ENCODE assay signal across 23 cellular contexts in the genomic region with DNA sequence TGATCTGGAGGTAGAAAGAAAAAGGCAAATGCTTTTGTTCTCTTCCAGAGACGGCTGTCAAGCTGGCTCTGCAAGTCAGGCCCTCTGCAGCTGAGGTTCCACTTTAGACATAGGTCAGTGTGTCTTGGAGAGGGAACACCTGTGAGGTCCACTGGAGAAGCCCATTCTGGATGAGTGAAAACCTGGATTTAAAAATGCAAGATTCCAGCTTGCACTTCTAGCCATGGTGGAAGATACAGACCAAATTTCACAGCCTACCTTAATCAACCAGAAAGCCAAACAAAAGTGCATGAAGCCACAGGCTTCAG. TPM values are rescaled to one million over a fixed set of nuclear protein-coding genes. Genes with fewer than 3 reads are reported as not detected.
DNase-seq lines count a peak whose midpoint lies in the region; ATAC-seq and TF ChIP-seq lines count a peak whose summit lies in the region.
"Had no signal": no experiment of that assay in that cellular context is flagged by ENCODE, and none has a peak within 500 bp of the region (broad histone marks: within the 10 kb centered on the region; RNA-seq: fewer than 3 reads in every experiment).

No MANE protein-coding gene starts in this region.

- H4K20me1 ChIP-seq in osteoblast (ENCODE audit: insufficient read depth, low read length) = peaks cover 34% of the 10 kb centered on the region

- no peaks in the 10 kb centered on the region for H3K4me1 ChIP-seq in CD4-positive, CD25-positive, alpha-beta regulatory T cell (ENCODE audit: control insufficient read depth, insufficient read depth, low read length, poor library complexity, severe bottlenecking)
- no peaks in the 10 kb centered on the region for H3K4me1 ChIP-seq in osteoblast (ENCODE audit: insufficient read depth, low read length)
- H3K4me1 ChIP-seq: A549, HAP-1 had no signal

- H3K4me3 Mint-ChIP-seq in activated naive CD4-positive, alpha-beta T cell treated with anti-CD3 and anti-CD28 coated beads, Interleukin-2, amount 10 ng/mL, durations not matched to agents 7 days and 5 days = no peak overlapping the region
- no peak overlapping the region for H3K4me3 Mint-ChIP-seq in CD4-positive, CD25-positive, alpha-beta regulatory T cell
- H3K4me3 Mint-ChIP-seq in osteocyte (ENCODE audit: unreplicated experiment) = no peak overlapping the region
- H3K4me3 Mint-ChIP-seq: CD14-positive monocyte; CD4-positive, alpha-beta memory T cell; HFFc6 had no signal

- H3K27me3 ChIP-seq in CD4-positive, CD25-positive, alpha-beta regulatory T cell (ENCODE audit: control insufficient read depth, insufficient read depth, low read length) = no peaks in the 10 kb centered on the region
- no peaks in the 10 kb centered on the region for H3K27me3 ChIP-seq in osteoblast (ENCODE audit: insufficient read depth, low read length)
- H3K27me3 ChIP-seq: BE2C; BLaER1 treated with 17β-estradiol and CSF1 and Interleukin-3, amounts not matched to agents 10 nM and 100 nM had no signal

- H3K36me3 Mint-ChIP-seq in activated naive CD4-positive, alpha-beta T cell treated with anti-CD3 and anti-CD28 coated beads, Interleukin-2, amount 10 ng/mL, durations not matched to agents 7 days and 5 days = peaks cover 46% of the 10 kb centered on the region
- peaks cover 30% of the 10 kb centered on the region for H3K36me3 Mint-ChIP-seq in CD4-positive, CD25-positive, alpha-beta regulatory T cell
- peaks cover 8% of the 10 kb centered on the region for H3K36me3 Mint-ChIP-seq in osteocyte (ENCODE audit: unreplicated experiment)

- ATAC-seq in CD4-positive, CD25-positive, alpha-beta regulatory T cell (ENCODE audit: low read depth in 2 of 2) = no peak
- no peak for ATAC-seq in GM21528 (IDR thresholded peaks at IDR 0.05; ENCODE audit: low FRiP score, unreplicated experiment)
- ATAC-seq: A549 had no signal

- no peak overlapping the region for H2AFZ ChIP-seq in osteoblast (ENCODE audit: low read length)

- no peak overlapping the region for H3K4me2 ChIP-seq in osteoblast (ENCODE audit: insufficient read depth, low read length)
- H3K4me2 ChIP-seq: A549; BLaER1 treated with 17β-estradiol and CSF1 and Interleukin-3, amounts not matched to agents 10 nM and 100 nM had no signal

- H3K4me1 Mint-ChIP-seq in activated naive CD4-positive, alpha-beta T cell treated with anti-CD3 and anti-CD28 coated beads, Interleukin-2, amount 10 ng/mL, durations not matched to agents 7 days and 5 days = peaks cover 3% of the 10 kb centered on the region
- peaks cover 12 to 37% (median 26%) of the 10 kb centered on the region in 4 donors for H3K4me1 Mint-ChIP-seq in CD4-positive, CD25-positive, alpha-beta regulatory T cell
- peaks cover 14% of the 10 kb centered on the region for H3K4me1 Mint-ChIP-seq in osteocyte (ENCODE audit: unreplicated experiment)

- no peaks in the 10 kb centered on the region for H3K9me3 ChIP-seq in CD4-positive, CD25-positive, alpha-beta regulatory T cell (ENCODE audit: control insufficient read depth in 2 of 2, low read length in 2 of 2)
- no peaks in the 10 kb centered on the region for H3K9me3 ChIP-seq in osteoblast (ENCODE audit: low read depth, low read length)
- H3K9me3 ChIP-seq: A549, BE2C had no signal

- TF ChIP-seq CTCF in osteoblast (IDR thresholded peaks at IDR 0.05; ENCODE audit: extremely low read depth, low read depth, low read length) (no peak), osteocyte (IDR thresholded peaks at IDR 0.05) (no peak)

- H3K36me3 ChIP-seq in CD4-positive, CD25-positive, alpha-beta regulatory T cell (ENCODE audit: control insufficient read depth, insufficient read depth, low read length) = peaks cover 21% of the 10 kb centered on the region
- H3K36me3 ChIP-seq in osteoblast (ENCODE audit: insufficient read depth, low read length) = peaks cover 2% of the 10 kb centered on the region
- H3K36me3 ChIP-seq: BE2C, HAP-1 had no signal

- H3K79me2 ChIP-seq in osteoblast (ENCODE audit: insufficient read depth, low read length) = peaks cover 56% of the 10 kb centered on the region

- H3K9me3 Mint-ChIP-seq in activated naive CD4-positive, alpha-beta T cell treated with anti-CD3 and anti-CD28 coated beads, Interleukin-2, amount 10 ng/mL, durations not matched to agents 7 days and 5 days = peaks cover 3% of the 10 kb centered on the region
- H3K9me3 Mint-ChIP-seq in CD4-positive, CD25-positive, alpha-beta regulatory T cell = peaks cover 0 to 4% (median 0%) of the 10 kb centered on the region in 7 donors
- no peaks in the 10 kb centered on the region for H3K9me3 Mint-ChIP-seq in osteocyte (ENCODE audit: unreplicated experiment)
- H3K9me3 Mint-ChIP-seq: CD4-positive, alpha-beta memory T cell; HFFc6 had no signal

- H3K27ac ChIP-seq in CD4-positive, CD25-positive, alpha-beta regulatory T cell (ENCODE audit: insufficient read depth, low read length, poor library complexity, severe bottlenecking) = no peak overlapping the region
- H3K27ac ChIP-seq in caudate nucleus (ENCODE audit: low read depth, low read length) (peak overlapping the region; percentile 52), osteoblast (ENCODE audit: low read depth, low read length) (no peak overlapping the region)
- H3K27ac ChIP-seq: A549; BLaER1 treated with 17β-estradiol and CSF1 and Interleukin-3, amounts not matched to agents 10 nM and 100 nM had no signal

- peak overlapping the region; percentile 67 for H3K27ac Mint-ChIP-seq in activated naive CD4-positive, alpha-beta T cell treated with anti-CD3 and anti-CD28 coated beads, Interleukin-2, amount 10 ng/mL, durations not matched to agents 7 days and 5 days
- H3K27ac Mint-ChIP-seq in CD4-positive, CD25-positive, alpha-beta regulatory T cell = peak overlapping the region in 2 of 3 donors; percentile 76 to 85
- no peak overlapping the region for H3K27ac Mint-ChIP-seq in osteocyte (ENCODE audit: unreplicated experiment)
- H3K27ac Mint-ChIP-seq: HFFc6 had no signal

- CTCF ChIA-PET in activated naive CD4-positive, alpha-beta T cell treated with anti-CD3 and anti-CD28 coated beads, Interleukin-2, amount 10 ng/mL, durations not matched to agents 7 days and 5 days (lab: Charles Lee) = interaction anchor here (1.3 to 1.9 kb wide), 2 partner anchors 8 to 75 kb away, joined by 3 to 5 read pairs; no protein-coding TSS in a partner anchor

- no peaks in the 10 kb centered on the region for H3K27me3 Mint-ChIP-seq in activated naive CD4-positive, alpha-beta T cell treated with anti-CD3 and anti-CD28 coated beads, Interleukin-2, amount 10 ng/mL, durations not matched to agents 7 days and 5 days
- no peaks in the 10 kb centered on the region for H3K27me3 Mint-ChIP-seq in CD4-positive, CD25-positive, alpha-beta regulatory T cell
- no peaks in the 10 kb centered on the region for H3K27me3 Mint-ChIP-seq in osteocyte (ENCODE audit: unreplicated experiment)
- H3K27me3 Mint-ChIP-seq: CD4-positive, alpha-beta memory T cell had no signal

- no peak for DNase-seq in activated naive CD4-positive, alpha-beta T cell treated with anti-CD3 and anti-CD28 coated beads, Interleukin-2, amount 10 ng/mL, durations not matched to agents 7 days and 5 days
- DNase-seq in activated naive CD4-positive, alpha-beta T cell treated with anti-CD3 and anti-CD28 coated beads, Interleukin-2, amount 50 U/mL, for 16 hours = no peak
- DNase-seq in CD4-positive, CD25-positive, alpha-beta regulatory T cell = no peak
- DNase-seq in caudate nucleus (lab: John Stamatoyannopoulos, UW) = no peak
- peak; percentile 23 for DNase-seq in osteoblast (ENCODE audit: insufficient read length, low spot score, missing footprints)
- DNase-seq in NCI-H2227 treated with DMSO at 0.1 percent for 48 hours (lab: John Stamatoyannopoulos, UW) = no peak
- DNase-seq in osteocyte (ENCODE audit: extremely low spot score, unreplicated experiment) = no peak
- DNase-seq: ACHN; AML-193; BE2C; Calu3; CD4-positive, alpha-beta memory T cell; COR-L47; DMS53; DMS79 treated with DMSO at 0.1 percent for 48 hours; GF-D8; GOT3; HFFc6 had no signal

- no peak overlapping the region for H3K4me3 ChIP-seq in CD4-positive, CD25-positive, alpha-beta regulatory T cell (ENCODE audit: low read depth, low read length)
- no peak overlapping the region for H3K4me3 ChIP-seq in osteoblast (ENCODE audit: insufficient read depth, low read length)
- H3K4me3 ChIP-seq: A549; BLaER1 treated with 17β-estradiol and CSF1 and Interleukin-3, amounts not matched to agents 10 nM and 100 nM; HAP-1 had no signal

RNA-seq across cellular contexts. Expression of a gene that starts 35.0 kb away (rescaled TPM):
- total RNA-seq in CD4-positive, CD25-positive, alpha-beta regulatory T cell = 67.8 TPM
- 10 to 100 TPM; 13.3 to 19.8 (median 17.4) TPM for polyA plus RNA-seq in CD4-positive, CD25-positive, alpha-beta regulatory T cell
- total RNA-seq in osteoblast (37.4 and 47.4 TPM in 2 replicates), osteocyte (62.1 and 63.2 TPM in 2 replicates)
